ENCODE assay signal across 8 cellular contexts in the genomic region with DNA sequence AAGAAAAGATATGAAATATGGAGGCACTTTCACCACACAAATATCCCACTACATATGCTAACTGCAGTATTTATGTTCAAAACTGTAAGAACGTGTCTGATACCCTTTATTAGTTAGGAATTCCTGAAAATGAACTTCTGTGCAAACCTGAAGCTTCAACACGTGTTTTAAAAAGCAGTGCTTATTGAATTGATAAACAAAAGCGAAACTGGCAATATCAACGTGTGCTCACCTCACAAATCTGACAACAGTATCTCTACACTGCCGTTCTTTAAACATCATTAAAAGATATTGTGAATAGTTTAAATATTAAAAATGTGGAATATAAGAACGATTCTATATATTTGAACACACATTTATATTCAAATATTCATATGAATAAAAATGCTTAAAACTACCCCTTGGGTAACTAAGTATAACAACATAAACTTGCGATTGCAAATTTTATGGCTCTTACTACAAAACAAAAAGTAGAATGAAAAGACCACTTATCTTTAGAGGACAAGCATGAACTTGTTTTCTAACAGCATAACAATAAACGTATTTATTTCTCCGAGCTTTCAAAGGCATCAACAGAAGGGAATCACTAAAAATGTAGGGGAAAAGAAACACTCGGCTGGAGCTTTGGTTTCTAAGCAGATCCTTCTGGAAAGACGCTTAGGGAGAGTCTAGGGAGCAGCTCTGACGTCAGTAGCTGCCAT. TPM values are rescaled to one million over a fixed set of nuclear protein-coding genes. Genes with fewer than 3 reads are reported as not detected.
DNase-seq lines count a peak whose midpoint lies in the region; ATAC-seq and TF ChIP-seq lines count a peak whose summit lies in the region.

Gene LRP2BP (minus strand): TSS at position 670 of the 701 bp plus-strand sequence. CDS start 17,738 bp downstream, outside the sequence.

- H3K27me3 ChIP-seq in KMS-11 (ENCODE audit: insufficient read depth, low read depth) (no peaks in the 10 kb centered on the region), right cardiac atrium (ENCODE audit: control insufficient read depth, insufficient read depth) (no peaks in the 10 kb centered on the region)

- peak within 1 kb of the TSS; percentile 99 for H3K4me2 ChIP-seq in KMS-11

- peak within 1 kb of the TSS; percentile 93 for H3K9ac ChIP-seq in KMS-11

- H3K36me3 ChIP-seq in KMS-11 (ENCODE audit: insufficient read depth), result no peaks in the 10 kb centered on the region

- H3K4me3 Mint-ChIP-seq in activated naive CD8-positive, alpha-beta T cell, result peak within 1 kb of the TSS; percentile 96

- H3K4me3 ChIP-seq in KMS-11 (IDR thresholded peaks at IDR 0.05; ENCODE audit: insufficient read depth, low read depth, low read length) (no peak within 1 kb of the TSS), right cardiac atrium (ENCODE audit: low read length) (peak within 1 kb of the TSS; percentile 63), skeletal muscle cell (ENCODE audit: low read depth, low read length) (peak within 1 kb of the TSS; percentile 70)

- peak within 1 kb of the TSS; percentile 88 for H2AFZ ChIP-seq in KMS-11 (ENCODE audit: low read depth)

- DNase-seq in DMS79 treated with DMSO at 0.1 percent for 48 hours (lab: John Stamatoyannopoulos, UW) (peak; percentile 39), right cardiac atrium (no peak), skeletal muscle cell (ENCODE audit: low read depth) (no peak), NCI-H345 treated with DMSO at 0.1 percent for 48 hours (lab: John Stamatoyannopoulos, UW; ENCODE audit: unreplicated experiment) (no peak), NCI-H226 (no peak)
- DNase-seq in activated CD4-positive, alpha-beta T cell treated with anti-CD3 and anti-CD28 coated beads, Interleukin-2, amount 50 U/mL, for 4 hours, result no peak

- intact Hi-C loops in right cardiac atrium (cut with DNase I), result loop anchor here in 2 of 4 donors (10.0 kb wide), 1 partner anchor 181 kb away; no protein-coding TSS in a partner anchor

- H3K4me1 Mint-ChIP-seq in activated naive CD8-positive, alpha-beta T cell (ENCODE audit: low read depth), result peaks cover 26% of the 10 kb centered on the region

- peaks cover 2% of the 10 kb centered on the region for H3K36me3 Mint-ChIP-seq in activated naive CD8-positive, alpha-beta T cell

- no peaks in the 10 kb centered on the region for H3K9me3 Mint-ChIP-seq in activated naive CD8-positive, alpha-beta T cell (ENCODE audit: low read depth)

- no peaks in the 10 kb centered on the region for H3K27me3 Mint-ChIP-seq in activated naive CD8-positive, alpha-beta T cell

- H3K4me1 ChIP-seq in KMS-11 (ENCODE audit: low read depth, poor library complexity, severe bottlenecking), result peaks cover 29% of the 10 kb centered on the region
- H3K4me1 ChIP-seq in right cardiac atrium (ENCODE audit: control insufficient read depth, insufficient read depth, low read length), result no peaks in the 10 kb centered on the region

- peak within 1 kb of the TSS; percentile 92 for H3K27ac ChIP-seq in KMS-11
- peak within 1 kb of the TSS; percentile 96 for H3K27ac ChIP-seq in right cardiac atrium (ENCODE audit: low read length)

- no peaks in the 10 kb centered on the region for H3K79me2 ChIP-seq in KMS-11 (ENCODE audit: insufficient read depth, low read depth)

- no peak for ATAC-seq in right cardiac atrium

- no peaks in the 10 kb centered on the region for H4K20me1 ChIP-seq in KMS-11 (ENCODE audit: insufficient read depth)

- no peak for TF ChIP-seq CTCF in KMS-11 (conservative IDR thresholded peaks at IDR 0.05; ENCODE audit: low read depth, low read length)

- peak within 1 kb of the TSS; percentile 94 for H3K27ac Mint-ChIP-seq in activated naive CD8-positive, alpha-beta T cell

- WGBS in right cardiac atrium, result 13% methylated on average over 12 of the region's 12 CpGs

- H3K9me3 ChIP-seq in right cardiac atrium (ENCODE audit: control insufficient read depth, low read length), result no peaks in the 10 kb centered on the region

RNA-seq across cellular contexts. Expression of gene LRP2BP, which starts in this region (rescaled TPM):
- 1 to 10 TPM; 1.6 to 2.9 (median 2.2) TPM for total RNA-seq in right cardiac atrium
- polyA plus RNA-seq in right cardiac atrium, result 1.3 TPM
